8 cellular contexts compared by ENCODE assay signal in the genomic region with DNA sequence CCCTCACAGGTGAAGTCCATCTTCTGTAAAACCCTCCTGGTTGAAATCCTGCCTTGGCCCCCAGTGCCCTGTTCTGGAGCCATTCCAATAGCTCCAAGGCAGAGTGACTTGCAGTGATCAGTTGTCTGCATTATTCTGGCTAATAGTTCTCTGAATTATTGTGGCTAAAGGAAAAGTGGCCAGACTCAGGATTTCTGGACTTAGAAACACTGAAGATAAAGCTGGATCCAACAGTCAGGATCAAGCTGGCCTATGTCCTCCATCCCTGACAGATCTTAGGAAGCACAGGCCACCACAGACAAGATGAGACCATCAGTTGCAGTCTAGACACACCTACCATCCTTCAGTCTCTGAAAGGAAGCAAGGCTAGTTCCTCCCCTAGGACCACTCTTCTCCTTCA. TPM values are rescaled to one million over a fixed set of nuclear protein-coding genes. Genes with fewer than 3 reads are reported as not detected.
DNase-seq lines count a peak whose midpoint lies in the region; ATAC-seq and TF ChIP-seq lines count a peak whose summit lies in the region.
"Had no signal": no experiment of that assay in that cellular context is flagged by ENCODE, and none has a peak within 500 bp of the region (broad histone marks: within the 10 kb centered on the region; RNA-seq: fewer than 3 reads in every experiment).

No MANE protein-coding gene starts in this region.

- DNase-seq in foreskin keratinocyte (no peak), GM20000 (ENCODE audit: low spot score) (no peak), AG08395 (ENCODE audit: low spot score) (no peak), MG63 (no peak)

- H3K27ac ChIP-seq in HUES64 (ENCODE audit: low read depth, low read length) (no peak overlapping the region), VCaP (peak overlapping the region; percentile 99), foreskin keratinocyte (peak overlapping the region; percentile 96), rectal smooth muscle tissue (ENCODE audit: low read depth, low read length) (no peak overlapping the region)
- H3K27ac ChIP-seq: cardiac muscle cell had no signal

- peak overlapping the region; percentile 61 for H3K4me3 ChIP-seq in HUES64 (ENCODE audit: low read length)
- peak overlapping the region; percentile 65 for H3K4me3 ChIP-seq in rectal smooth muscle tissue (ENCODE audit: low read length)
- no peak overlapping the region for H3K4me3 ChIP-seq in MG63

- H3K9me3 ChIP-seq in HUES64 (ENCODE audit: insufficient read depth, low read depth, low read length) (no peaks in the 10 kb centered on the region), MG63 (no peaks in the 10 kb centered on the region)

- ATAC-seq in foreskin keratinocyte, result no peak

- no peaks in the 10 kb centered on the region for H3K36me3 ChIP-seq in HUES64 (ENCODE audit: insufficient read depth, low read length)
- no peaks in the 10 kb centered on the region for H3K36me3 ChIP-seq in rectal smooth muscle tissue (ENCODE audit: control insufficient read depth, insufficient read depth, low read length)
- H3K36me3 ChIP-seq in MG63, result no peaks in the 10 kb centered on the region
- H3K36me3 ChIP-seq: cardiac muscle cell had no signal

- no peak for TF ChIP-seq CTCF in VCaP (conservative IDR thresholded peaks at IDR 0.05)
- TF ChIP-seq CTCF in foreskin keratinocyte (conservative IDR thresholded peaks at IDR 0.05), result no peak
- TF ChIP-seq CTCF in GM20000 (IDR thresholded peaks at IDR 0.05; ENCODE audit: extremely low read depth, missing control alignments), result no peak

- H3K9ac ChIP-seq in HUES64 (ENCODE audit: low read depth, low read length) (peak overlapping the region; percentile 86), rectal smooth muscle tissue (ENCODE audit: low read length) (no peak overlapping the region)

- H3K27me3 ChIP-seq in HUES64 (ENCODE audit: insufficient read depth, low read length), result peaks cover 41% of the 10 kb centered on the region
- H3K27me3 ChIP-seq in foreskin keratinocyte, result no peaks in the 10 kb centered on the region
- H3K27me3 ChIP-seq in rectal smooth muscle tissue (ENCODE audit: control insufficient read depth, insufficient read depth, low read length), result peaks cover 10% of the 10 kb centered on the region
- no peaks in the 10 kb centered on the region for H3K27me3 ChIP-seq in MG63

- H3K4me1 ChIP-seq in HUES64 (ENCODE audit: insufficient read depth, low read length), result peaks cover 17% of the 10 kb centered on the region
- peaks cover 32% of the 10 kb centered on the region for H3K4me1 ChIP-seq in foreskin keratinocyte
- no peaks in the 10 kb centered on the region for H3K4me1 ChIP-seq in rectal smooth muscle tissue (ENCODE audit: control insufficient read depth, insufficient read depth, low read length)

RNA-seq across cellular contexts. Expression of a gene that starts 0.8 kb away (rescaled TPM):
- 0.25 TPM for polyA plus RNA-seq in HUES64 (2013, experiment 1 of 2)
- polyA plus RNA-seq in HUES64 (2013, experiment 2 of 2), result 0.51 TPM
- 0.18 TPM in 1 of 2 replicates, not detected in the other for total RNA-seq in foreskin keratinocyte
- polyA plus RNA-seq in foreskin keratinocyte, result 0.14 and 0.19 TPM in 2 replicates
- total RNA-seq in MG63 (2014; rRNA removed; shearing (Covaris generic); ENCODE audit: low replicate concordance), result not detected in 2 replicates
- total RNA-seq: cardiac muscle cell had no signal

RNA-seq across cellular contexts. Expression of a gene that starts 8.8 kb away (rescaled TPM):
- polyA plus RNA-seq in HUES64 (2013, experiment 1 of 2), result 0.15 TPM
- 0.32 TPM for polyA plus RNA-seq in HUES64 (2013, experiment 2 of 2)
- total RNA-seq in foreskin keratinocyte, result not detected in 2 replicates
- 0.02 TPM in 1 of 2 replicates, not detected in the other for polyA plus RNA-seq in foreskin keratinocyte
- 0.63 TPM in 1 of 2 replicates, not detected in the other for total RNA-seq in MG63 (2014; rRNA removed; shearing (Covaris generic); ENCODE audit: low replicate concordance)
- total RNA-seq: cardiac muscle cell had no signal
- polyA plus RNA-seq: cardiac muscle cell had no signal

RNA-seq across cellular contexts. Expression of a gene that starts 13.1 kb away (rescaled TPM):
- not detected for polyA plus RNA-seq in HUES64 (2013, experiment 1 of 2)
- polyA plus RNA-seq in HUES64 (2013, experiment 2 of 2), result not detected
- not detected in 2 replicates for total RNA-seq in foreskin keratinocyte
- 0.08 TPM in 1 of 2 replicates, not detected in the other for polyA plus RNA-seq in foreskin keratinocyte
- not detected in 2 replicates for total RNA-seq in MG63 (2014; rRNA removed; shearing (Covaris generic); ENCODE audit: low replicate concordance)
- total RNA-seq: cardiac muscle cell had no signal
- polyA plus RNA-seq: cardiac muscle cell had no signal

RNA-seq across cellular contexts. Expression of a gene that starts 35.2 kb away (rescaled TPM):
- not detected for polyA plus RNA-seq in HUES64 (2013, experiment 1 of 2)
- polyA plus RNA-seq in HUES64 (2013, experiment 2 of 2), result not detected
- not detected in 2 replicates for total RNA-seq in foreskin keratinocyte
- polyA plus RNA-seq in foreskin keratinocyte, result not detected in 2 replicates
- total RNA-seq in MG63 (2014; rRNA removed; shearing (Covaris generic); ENCODE audit: low replicate concordance), result not detected in 2 replicates
- total RNA-seq: cardiac muscle cell had no signal
- polyA plus RNA-seq: cardiac muscle cell had no signal

RNA-seq across cellular contexts. Expression of a gene that starts 50.1 kb away (rescaled TPM):
- polyA plus RNA-seq in HUES64 (2013, experiment 1 of 2), result 15.8 TPM
- polyA plus RNA-seq in HUES64 (2013, experiment 2 of 2), result 23.5 TPM
- total RNA-seq in foreskin keratinocyte, result 9.4 and 12.4 TPM in 2 replicates
- 5.2 and 6.2 TPM in 2 replicates for polyA plus RNA-seq in foreskin keratinocyte
- 14.1 and 23.5 TPM in 2 replicates for total RNA-seq in MG63 (2014; rRNA removed; shearing (Covaris generic); ENCODE audit: low replicate concordance)

Comparison
In these comparisons a context has a peak if more than half of its experiments do, and no peak if none do; other contexts are left out.
1. H3K27ac ChIP-seq: peak in VCaP (single experiment) and foreskin keratinocyte (single experiment); none in HUES64 (single experiment) and rectal smooth muscle tissue (single experiment).